Comparison of ENCODE assay signal across 1 cellular context in genomic region chr1:234732671-234733390, GRCh38.
TF ChIP-seq lines count a peak whose summit lies in the region.

No MANE protein-coding gene starts in this region.

TF ChIP-seq in GM12878, 131 proteins besides CTCF, POLR2A, EP300 and RAD21 (continued from another document):
- TF ChIP-seq ZBTB4 (CRISPR knock-in tag; IDR thresholded peaks at IDR 0.05) (no peak), ESRRA (IDR thresholded peaks at IDR 0.05; ENCODE audit: low read length) (no peak), POLR2AphosphoS2 (IDR thresholded peaks at IDR 0.05; ENCODE audit: low read depth, low read length) (no peak), ATF7 (IDR thresholded peaks at IDR 0.05; ENCODE audit: low read depth) (no peak), SKIL (IDR thresholded peaks at IDR 0.05; ENCODE audit: low read depth, poor library complexity, severe bottlenecking) (no peak), MTA3 (IDR thresholded peaks at IDR 0.05; ENCODE audit: borderline replicate concordance, low read length) (no peak), ZBTB40 (IDR thresholded peaks at IDR 0.05; ENCODE audit: borderline replicate concordance) (no peak), E2F8 (IDR thresholded peaks at IDR 0.05; ENCODE audit: low read depth, partially characterized antibody) (no peak), KAT2A (conservative IDR thresholded peaks at IDR 0.05; ENCODE audit: control insufficient read depth, low read depth, low read length) (no peak), FOS (IDR thresholded peaks at IDR 0.05; ENCODE audit: borderline replicate concordance, extremely low read depth, insufficient read length) (no peak), RBBP5 (conservative IDR thresholded peaks at IDR 0.05) (no peak), TCF12 (IDR thresholded peaks at IDR 0.05; ENCODE audit: low read depth, low read length) (no peak), RUNX3 (IDR thresholded peaks at IDR 0.05; ENCODE audit: low read length) (no peak), MYB (IDR thresholded peaks at IDR 0.05; ENCODE audit: borderline replicate concordance, low read depth, low read length) (no peak), MTA2 (IDR thresholded peaks at IDR 0.05; ENCODE audit: low read depth) (no peak), ZNF274 (IDR thresholded peaks at IDR 0.05; ENCODE audit: insufficient read depth, insufficient read length) (no peak), CUX1 (IDR thresholded peaks at IDR 0.05; ENCODE audit: insufficient replicate concordance, low read depth, low read length) (no peak)
TF ChIP-seq in GM12878: peak in this region for 0.
